ENCODE assay signal across 11 cellular contexts in genomic region chr17:41338961-41339485, GRCh38. TPM values are rescaled to one million over a fixed set of nuclear protein-coding genes. Genes with fewer than 3 reads are reported as not detected.
DNase-seq lines count a peak whose midpoint lies in the region; ATAC-seq and TF ChIP-seq lines count a peak whose summit lies in the region.
"Had no signal": no experiment of that assay in that cellular context is flagged by ENCODE, and none has a peak within 500 bp of the region (broad histone marks: within the 10 kb centered on the region; RNA-seq: fewer than 3 reads in every experiment).

No MANE protein-coding gene starts in this region.

- peak; percentile 83 for ATAC-seq in central memory CD8-positive, alpha-beta T cell (replicated peaks; ENCODE audit: extremely low read depth, poor library complexity, severe bottlenecking)

- no peaks in the 10 kb centered on the region for H3K27me3 Mint-ChIP-seq in central memory CD8-positive, alpha-beta T cell

- WGBS in spleen, 5 donors = 13 to 31% (median 27%) methylated on average over 5 of the region's 5 CpGs

- TF ChIP-seq CTCF in spleen (IDR thresholded peaks at IDR 0.05 in 8 of 11, conservative IDR thresholded peaks at IDR 0.05 in 3 of 11) = no peak

- no peaks in the 10 kb centered on the region for H3K36me3 ChIP-seq in spleen

- H3K4me1 Mint-ChIP-seq in central memory CD8-positive, alpha-beta T cell = peaks cover 75% of the 10 kb centered on the region

- peak overlapping the region; percentile 98 for H3K27ac Mint-ChIP-seq in central memory CD8-positive, alpha-beta T cell (ENCODE audit: low read depth)

- peaks cover 18% of the 10 kb centered on the region for H3K36me3 Mint-ChIP-seq in central memory CD8-positive, alpha-beta T cell (ENCODE audit: insufficient read depth)

- TF ChIP-seq POLR2A in spleen (IDR thresholded peaks at IDR 0.05) = no peak

- DNase-seq in activated CD8-positive, alpha-beta memory T cell treated with anti-CD3 and anti-CD28 coated beads, Interleukin-2, amount 50 U/mL, for 1 hour (ENCODE audit: extremely low read depth) = peak; percentile 36
- no peak for DNase-seq in activated CD8-positive, alpha-beta memory T cell treated with anti-CD3 and anti-CD28 coated beads for 24 hours
- DNase-seq in NOMO-1 treated with dmso at 0.1 percent for 144 hours (lab: John Stamatoyannopoulos, UW; ENCODE audit: unreplicated experiment) = peak; percentile 29
- DNase-seq in central memory CD8-positive, alpha-beta T cell (ENCODE audit: low spot score in 2 of 2) = peak in 1 of 2 donors; percentile 77
- no peak for DNase-seq in spleen
- no peak for DNase-seq in HUDEP-2 (lab: John Stamatoyannopoulos, UW; ENCODE audit: unreplicated experiment in 76 of 76)
- no peak for DNase-seq in HuH-7.5 (ENCODE audit: low spot score)
- DNase-seq in activated CD4-positive, CD25-positive, alpha-beta regulatory T cell (lab: John Stamatoyannopoulos, UW) = no peak
- DNase-seq: substantia nigra had no signal

- H3K27ac ChIP-seq in spleen = peak overlapping the region in 7 of 8 donors; percentile 10 to 84 (median 48)

- H3K4me3 ChIP-seq in spleen = no peak overlapping the region

- H3K27me3 ChIP-seq in spleen (replicated peaks in 1 of 7) = peaks cover 0 to 6% (median 0%) of the 10 kb centered on the region in 7 donors

- intact Hi-C loops in spleen (cut with DNase I; ENCODE audit: low total_unique reads) = no loop called here

- H3K4me3 Mint-ChIP-seq in central memory CD8-positive, alpha-beta T cell = peak overlapping the region; percentile 67

- peaks cover 6% of the 10 kb centered on the region for H3K9me3 Mint-ChIP-seq in central memory CD8-positive, alpha-beta T cell

- peaks cover 0 to 26% (median 14%) of the 10 kb centered on the region in 6 donors for H3K4me1 ChIP-seq in spleen

- H3K9me3 ChIP-seq in spleen = peaks cover 0 to 24% (median 16%) of the 10 kb centered on the region in 8 donors

RNA-seq across cellular contexts. Expression of gene KRT33A, which starts 11.6 kb away (rescaled TPM):
- not detected for total RNA-seq in spleen
- polyA plus RNA-seq in spleen = not detected
- total RNA-seq: pulmonary artery endothelial cell had no signal
- polyA plus RNA-seq: BJ had no signal

RNA-seq across cellular contexts. Expression of gene KRTAP17-1, which starts 23.5 kb away (rescaled TPM):
- not detected for total RNA-seq in spleen
- polyA plus RNA-seq in spleen = not detected
- total RNA-seq: pulmonary artery endothelial cell had no signal
- polyA plus RNA-seq: BJ had no signal

RNA-seq across cellular contexts. Expression of gene KRTAP16-1, which starts 29.9 kb away (rescaled TPM):
- total RNA-seq in spleen = not detected
- not detected for polyA plus RNA-seq in spleen
- total RNA-seq: pulmonary artery endothelial cell had no signal
- polyA plus RNA-seq: BJ had no signal

RNA-seq across cellular contexts. Expression of gene KRT33B, which starts 30.6 kb away (rescaled TPM):
- total RNA-seq in spleen = not detected
- polyA plus RNA-seq in spleen = not detected
- total RNA-seq: pulmonary artery endothelial cell had no signal

RNA-seq across cellular contexts. Expression of gene KRTAP29-1, which starts 36.4 kb away (rescaled TPM):
- not detected for total RNA-seq in spleen
- polyA plus RNA-seq in spleen = not detected
- total RNA-seq: pulmonary artery endothelial cell had no signal
- polyA plus RNA-seq: BJ had no signal

Comparison
In these comparisons a context has a peak if more than half of its experiments do, and no peak if none do; other contexts are left out.
1. DNase-seq: peak in activated CD8-positive, alpha-beta memory T cell treated with anti-CD3 and anti-CD28 coated beads, Interleukin-2, amount 50 U/mL, for 1 hour (single experiment) and NOMO-1 treated with dmso at 0.1 percent for 144 hours (single experiment); none in activated CD8-positive, alpha-beta memory T cell treated with anti-CD3 and anti-CD28 coated beads for 24 hours (single experiment), spleen (single experiment), HUDEP-2 (0 of 76), HuH-7.5 (single experiment) and activated CD4-positive, CD25-positive, alpha-beta regulatory T cell (0 of 4).